8 cellular contexts compared by ENCODE assay signal in genomic region chr6:118893882-118894424, GRCh38. TPM values are rescaled to one million over a fixed set of nuclear protein-coding genes. Genes with fewer than 3 reads are reported as not detected.
DNase-seq lines count a peak whose midpoint lies in the region; ATAC-seq, FAIRE-seq and TF ChIP-seq lines count a peak whose summit lies in the region.

ASF1A (plus strand) TSS chr6:118894152; CDS start chr6:118894414, 262 bp downstream.

- no CpG with 5 or more reads among the region's 48 CpGs for WGBS in H9 (ENCODE audit: extremely low coverage, insufficient read length, low lambda C conversion rate)

- H3K23ac ChIP-seq in H9 (ENCODE audit: insufficient read length, low read depth, low read length) = no peak within 1 kb of the TSS

- H2BK5ac ChIP-seq in H9 (ENCODE audit: insufficient read length, low read length) = peak within 1 kb of the TSS; percentile 80

- peak within 1 kb of the TSS; percentile 81 for H3K18ac ChIP-seq in H9 (ENCODE audit: insufficient read length, low read depth, low read length)

- no peaks in the 10 kb centered on the region for H3K23me2 ChIP-seq in H9 (ENCODE audit: insufficient read length, low read depth, low read length, poor library complexity, severe bottlenecking)

- peak; percentile 89 for ATAC-seq in stimulated activated naive CD8-positive, alpha-beta T cell treated with anti-CD3 and anti-CD28 coated beads, Interleukin-15, amount 100 ng/mL, for 72 hours

- no peaks in the 10 kb centered on the region for H4K20me1 ChIP-seq in H9 (ENCODE audit: control insufficient read depth, insufficient read depth, insufficient read length)

- no peak within 1 kb of the TSS for H3K56ac ChIP-seq in H9 (ENCODE audit: insufficient read length, low read depth, low read length)

- no peak within 1 kb of the TSS for H4K8ac ChIP-seq in H9 (replicated peaks; ENCODE audit: insufficient read length, low read depth, low read length)

- H3K27ac ChIP-seq in H9 (ENCODE audit: insufficient read length, low read depth, low read length) = peak within 1 kb of the TSS; percentile 95

- peaks cover 29 to 39% of the 10 kb centered on the region in 2 experiments for H3K4me1 Mint-ChIP-seq in H9
- peaks cover 43% of the 10 kb centered on the region for H3K4me1 Mint-ChIP-seq in nephron
- peaks cover 48% of the 10 kb centered on the region for H3K4me1 Mint-ChIP-seq in stimulated activated naive CD8-positive, alpha-beta T cell treated with anti-CD3 and anti-CD28 coated beads, Interleukin-15, amount 100 ng/mL, for 72 hours

- DNase-seq in H9 (peak; percentile 96), M059J (ENCODE audit: low read depth) (peak; percentile 96), SHP77 (lab: John Stamatoyannopoulos, UW) (peak; percentile 97), fibroblast of pulmonary artery (ENCODE audit: low read depth) (peak; percentile 99)
- DNase-seq in activated effector memory CD4-positive, alpha-beta T cell treated with Interleukin-2 at 50 U/mL for 16 hours = peak; percentile 96
- peak; percentile 97 to 98 for DNase-seq in stimulated activated naive CD8-positive, alpha-beta T cell treated with anti-CD3 and anti-CD28 coated beads, Interleukin-15, amount 100 ng/mL, for 72 hours

- no peaks in the 10 kb centered on the region for H3K79me1 ChIP-seq in H9 (ENCODE audit: insufficient read depth, low read depth, low read length, poor library complexity, severe bottlenecking)

- H2BK12ac ChIP-seq in H9 (ENCODE audit: insufficient read length, low read depth, low read length) = no peak within 1 kb of the TSS

- FAIRE-seq in G401.6 (lab: Jason Lieb, UNC) = peak; percentile 96

- no peaks in the 10 kb centered on the region for H3K27me3 ChIP-seq in H9 (ENCODE audit: insufficient read depth, low read length)

- no peak within 1 kb of the TSS for H2BK20ac ChIP-seq in H9 (ENCODE audit: low read depth, low read length, poor library complexity, severe bottlenecking)

- H3K4me3 Mint-ChIP-seq in H9 (peak within 1 kb of the TSS; percentile 87 to 97), nephron (peak within 1 kb of the TSS; percentile 95 to 98 (median 96))
- H3K4me3 Mint-ChIP-seq in stimulated activated naive CD8-positive, alpha-beta T cell treated with anti-CD3 and anti-CD28 coated beads, Interleukin-15, amount 100 ng/mL, for 72 hours = peak within 1 kb of the TSS; percentile 92 to 93

- H4K91ac ChIP-seq in H9 (ENCODE audit: insufficient read length, low read depth, low read length) = no peak within 1 kb of the TSS

- H3K36me3 Mint-ChIP-seq in H9 (ENCODE audit: insufficient read depth in 1 of 3, low read depth in 3 of 3) (peaks cover 8 to 12% (median 12%) of the 10 kb centered on the region in 3 experiments), nephron (ENCODE audit: low read depth) (peaks cover 11% of the 10 kb centered on the region)

- H3K9me3 Mint-ChIP-seq in H9 = 0 out of 5 replicates have a peak, but pooled peaks cover 0 to 2% of the 10 kb centered on the region in 2 experiments
- no peaks in the 10 kb centered on the region for H3K9me3 Mint-ChIP-seq in nephron
- no peaks in the 10 kb centered on the region for H3K9me3 Mint-ChIP-seq in stimulated activated naive CD8-positive, alpha-beta T cell treated with anti-CD3 and anti-CD28 coated beads, Interleukin-15, amount 100 ng/mL, for 72 hours

- H3K9ac ChIP-seq in H9 (ENCODE audit: extremely low read depth, insufficient read length, low read length) = peak within 1 kb of the TSS; percentile 89

- peak within 1 kb of the TSS; percentile 89 for H3K14ac ChIP-seq in H9 (ENCODE audit: insufficient read depth, low read length)

- no peaks in the 10 kb centered on the region for H3K9me3 ChIP-seq in H9 (ENCODE audit: control insufficient read depth, low read depth, low read length)

- no peak within 1 kb of the TSS for H3T11ph ChIP-seq in H9 (ENCODE audit: low read length)

- no peak within 1 kb of the TSS for H2BK15ac ChIP-seq in H9 (ENCODE audit: low read depth, low read length)

- peak within 1 kb of the TSS; percentile 23; the same call in 1 of the 2 replicates for H3K4ac ChIP-seq in H9 (ENCODE audit: low read depth, low read length)

- H4K5ac ChIP-seq in H9 (ENCODE audit: insufficient read length, low read depth, low read length) = peak within 1 kb of the TSS; percentile 87

- peak within 1 kb of the TSS; percentile 99 for H3K27ac Mint-ChIP-seq in H9
- peak within 1 kb of the TSS; percentile 99 to 100 (median 100) for H3K27ac Mint-ChIP-seq in nephron
- H3K27ac Mint-ChIP-seq in stimulated activated naive CD8-positive, alpha-beta T cell treated with anti-CD3 and anti-CD28 coated beads, Interleukin-15, amount 100 ng/mL, for 72 hours = peak within 1 kb of the TSS; percentile 98 to 99

- TF ChIP-seq CTCF in H9 (conservative IDR thresholded peaks at IDR 0.05) (peak; percentile 62; the same call in 2 of the 3 replicates), fibroblast of pulmonary artery (IDR thresholded peaks at IDR 0.05; ENCODE audit: low read length, missing control alignments) (peak; percentile 52), nephron (IDR thresholded peaks at IDR 0.05; ENCODE audit: unreplicated experiment in 3 of 3) (peak; percentile 33 to 56 (median 39))

- H3K4me2 ChIP-seq in H9 (ENCODE audit: insufficient read depth, insufficient read length, low read length) = peak within 1 kb of the TSS; percentile 89

- no peak within 1 kb of the TSS for H2BK120ac ChIP-seq in H9 (ENCODE audit: low read depth, low read length, poor library complexity, severe bottlenecking)

- H3K4me3 ChIP-seq in fibroblast of pulmonary artery (replicated peaks; ENCODE audit: low read depth, low read length) = peak within 1 kb of the TSS; percentile 81

- no peaks in the 10 kb centered on the region for H3K4me1 ChIP-seq in H9 (ENCODE audit: insufficient read depth, low read length)

- no peak within 1 kb of the TSS for H2AK5ac ChIP-seq in H9 (ENCODE audit: insufficient read length, low read length)

- H3K27me3 Mint-ChIP-seq in H9 (ENCODE audit: low read depth) = no peaks in the 10 kb centered on the region
- no peaks in the 10 kb centered on the region for H3K27me3 Mint-ChIP-seq in nephron (ENCODE audit: low read depth)
- H3K27me3 Mint-ChIP-seq in stimulated activated naive CD8-positive, alpha-beta T cell treated with anti-CD3 and anti-CD28 coated beads, Interleukin-15, amount 100 ng/mL, for 72 hours = no peaks in the 10 kb centered on the region

- peak within 1 kb of the TSS; percentile 34 for H2AFZ ChIP-seq in H9 (ENCODE audit: low read length)

- peaks cover 14% of the 10 kb centered on the region; the same call in 1 of the 2 replicates for H3K79me2 ChIP-seq in H9 (ENCODE audit: insufficient read depth, low read length)

RNA-seq across cellular contexts. Expression of gene ASF1A, which starts in this region (rescaled TPM):
- 34.4 and 36.5 TPM in 2 replicates for total RNA-seq in H9 (2021)
- 16.1 and 24.2 TPM in 2 replicates for total RNA-seq in M059J (2014; rRNA removed; shearing (Covaris generic))

Comparison
In these comparisons a context has a peak if more than half of its experiments do, and no peak if none do; other contexts are left out.
1. Peak in every context shown above with its lines: DNase-seq, ATAC-seq, H3K4me3 ChIP-seq and H3K27ac ChIP-seq.